In the genomic region with DNA sequence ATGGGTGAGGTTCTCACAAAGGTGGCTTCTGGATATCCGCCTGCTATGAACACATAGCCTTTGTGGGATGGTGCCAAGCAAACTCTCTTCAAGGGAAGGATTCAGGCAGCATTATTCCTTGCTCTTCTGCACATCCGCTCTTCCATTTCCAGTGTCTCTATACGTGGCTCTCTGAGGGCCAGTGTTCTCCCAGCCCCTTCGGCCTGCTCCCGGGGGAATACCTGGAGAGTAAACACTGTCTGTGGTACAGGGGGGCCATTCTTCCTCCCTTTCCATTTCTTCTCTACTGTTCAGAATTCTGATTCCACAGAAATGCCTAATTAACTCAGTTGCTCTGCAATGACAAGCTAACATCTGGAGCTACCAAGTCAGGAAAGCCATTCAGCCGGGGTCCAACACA, we compare ENCODE assay signal across 16 cellular contexts.
DNase-seq lines count a peak whose midpoint lies in the region; ATAC-seq and TF ChIP-seq lines count a peak whose summit lies in the region.
"Had no signal": no experiment of that assay in that cellular context is flagged by ENCODE, and none has a peak within 500 bp of the region (broad histone marks: within the 10 kb centered on the region; RNA-seq: fewer than 3 reads in every experiment).

No MANE protein-coding gene starts in this region.

- TF ChIP-seq CTCF in heart right ventricle (IDR thresholded peaks at IDR 0.05) (no peak), heart left ventricle (IDR thresholded peaks at IDR 0.05) (no peak), sigmoid colon (IDR thresholded peaks at IDR 0.05) (no peak)

- no peak for ATAC-seq in heart right ventricle
- no peak for ATAC-seq in heart left ventricle
- ATAC-seq: CD8-positive, alpha-beta T cell had no signal

- DNase-seq in heart right ventricle (no peak), heart left ventricle (no peak), NCI-H526 (lab: John Stamatoyannopoulos, UW) (peak; percentile 17 to 65), NCI-H526 treated with DMSO at 0.1 percent for 48 hours (lab: John Stamatoyannopoulos, UW) (peak; percentile 30), sigmoid colon (peak; percentile 53)
- no peak for DNase-seq in effector memory CD4-positive, alpha-beta T cell
- DNase-seq in activated naive CD4-positive, alpha-beta T cell (lab: John Stamatoyannopoulos, UW): no peak
- DNase-seq: C1 segment of cervical spinal cord; Caco-2; CD4-positive, CD25-positive, alpha-beta regulatory T cell; CD8-positive, alpha-beta T cell; DMS153; DND-41; GM23248; H7; HCEC 1CT had no signal

- H3K27ac ChIP-seq in heart right ventricle (peak overlapping the region in 8 of 10 donors; percentile 3 to 41 (median 24)), heart left ventricle (peak overlapping the region in 5 of 12 donors; percentile 26 to 92 (median 65)), sigmoid colon (peak overlapping the region in 2 of 4 donors; percentile 42 to 52)
- no peak overlapping the region for H3K27ac ChIP-seq in effector memory CD4-positive, alpha-beta T cell (ENCODE audit: insufficient read depth, low read length, poor library complexity, severe bottlenecking)
- H3K27ac ChIP-seq: GM23248 had no signal

- H3K36me3 ChIP-seq in heart right ventricle (no peaks in the 10 kb centered on the region), heart left ventricle (no peaks in the 10 kb centered on the region), sigmoid colon (no peaks in the 10 kb centered on the region)
- no peaks in the 10 kb centered on the region for H3K36me3 ChIP-seq in effector memory CD4-positive, alpha-beta T cell (ENCODE audit: control insufficient read depth, insufficient read depth, low read length)

- H3K27me3 ChIP-seq in heart right ventricle: no peaks in the 10 kb centered on the region
- H3K27me3 ChIP-seq in heart left ventricle: no peaks in the 10 kb centered on the region
- no peaks in the 10 kb centered on the region for H3K27me3 ChIP-seq in sigmoid colon
- no peaks in the 10 kb centered on the region for H3K27me3 ChIP-seq in effector memory CD4-positive, alpha-beta T cell (replicated peaks; ENCODE audit: control insufficient read depth, insufficient read depth, low read length, poor library complexity, severe bottlenecking)

- H3K4me1 ChIP-seq in heart right ventricle (peaks cover 18 to 96% (median 68%) of the 10 kb centered on the region in 9 donors), heart left ventricle (peaks cover 10 to 86% (median 48%) of the 10 kb centered on the region in 12 donors), sigmoid colon (peaks cover 0 to 84% (median 58%) of the 10 kb centered on the region in 4 donors)
- H3K4me1 ChIP-seq in effector memory CD4-positive, alpha-beta T cell (ENCODE audit: control insufficient read depth, insufficient read depth, low read length, poor library complexity, severe bottlenecking): no peaks in the 10 kb centered on the region
- H3K4me1 ChIP-seq: Caco-2 had no signal

- TF ChIP-seq POLR2A in heart left ventricle (IDR thresholded peaks at IDR 0.05) (no peak), sigmoid colon (IDR thresholded peaks at IDR 0.05) (no peak)

- H3K9me3 ChIP-seq in heart right ventricle (no peaks in the 10 kb centered on the region), heart left ventricle (no peaks in the 10 kb centered on the region), sigmoid colon (no peaks in the 10 kb centered on the region)
- H3K9me3 ChIP-seq in effector memory CD4-positive, alpha-beta T cell (ENCODE audit: control insufficient read depth, low read length): no peaks in the 10 kb centered on the region
- H3K9me3 ChIP-seq: Caco-2 had no signal

- TF ChIP-seq EP300 in sigmoid colon (IDR thresholded peaks at IDR 0.05): no peak

- intact Hi-C loops in heart right ventricle (cut with DNase I) (no loop called here), heart left ventricle (cut with DNase I) (loop anchor here in 2 of 10 donors (5.0 kb wide), 3 partner anchors 68 to 158 kb away; no protein-coding TSS in a partner anchor), sigmoid colon (cut with DNase I) (no loop called here)

- no peak overlapping the region for H3K4me3 ChIP-seq in heart right ventricle
- H3K4me3 ChIP-seq in heart left ventricle: no peak overlapping the region
- no peak overlapping the region for H3K4me3 ChIP-seq in sigmoid colon
- H3K4me3 ChIP-seq in effector memory CD4-positive, alpha-beta T cell (ENCODE audit: insufficient read depth, low read depth, low read length, poor library complexity, severe bottlenecking): no peak overlapping the region
- H3K4me3 ChIP-seq: GM23248 had no signal

- WGBS in heart right ventricle, 2 donors: 68 to 75% methylated on average over 6 of the region's 6 CpGs
- 64 to 81% (median 77%) methylated on average over 6 of the region's 6 CpGs for WGBS in heart left ventricle, 4 donors
- 87 to 93% methylated on average over 6 of the region's 6 CpGs for WGBS in sigmoid colon, 2 donors

Comparison
In these comparisons a context has a peak if more than half of its experiments do, and no peak if none do; other contexts are left out.
1. DNase-seq: peak in NCI-H526 (2 of 2), NCI-H526 treated with DMSO at 0.1 percent for 48 hours (single experiment) and sigmoid colon (single experiment); none in heart right ventricle (0 of 2), heart left ventricle (0 of 5), effector memory CD4-positive, alpha-beta T cell (0 of 3) and activated naive CD4-positive, alpha-beta T cell (0 of 4).